In the genomic region with DNA sequence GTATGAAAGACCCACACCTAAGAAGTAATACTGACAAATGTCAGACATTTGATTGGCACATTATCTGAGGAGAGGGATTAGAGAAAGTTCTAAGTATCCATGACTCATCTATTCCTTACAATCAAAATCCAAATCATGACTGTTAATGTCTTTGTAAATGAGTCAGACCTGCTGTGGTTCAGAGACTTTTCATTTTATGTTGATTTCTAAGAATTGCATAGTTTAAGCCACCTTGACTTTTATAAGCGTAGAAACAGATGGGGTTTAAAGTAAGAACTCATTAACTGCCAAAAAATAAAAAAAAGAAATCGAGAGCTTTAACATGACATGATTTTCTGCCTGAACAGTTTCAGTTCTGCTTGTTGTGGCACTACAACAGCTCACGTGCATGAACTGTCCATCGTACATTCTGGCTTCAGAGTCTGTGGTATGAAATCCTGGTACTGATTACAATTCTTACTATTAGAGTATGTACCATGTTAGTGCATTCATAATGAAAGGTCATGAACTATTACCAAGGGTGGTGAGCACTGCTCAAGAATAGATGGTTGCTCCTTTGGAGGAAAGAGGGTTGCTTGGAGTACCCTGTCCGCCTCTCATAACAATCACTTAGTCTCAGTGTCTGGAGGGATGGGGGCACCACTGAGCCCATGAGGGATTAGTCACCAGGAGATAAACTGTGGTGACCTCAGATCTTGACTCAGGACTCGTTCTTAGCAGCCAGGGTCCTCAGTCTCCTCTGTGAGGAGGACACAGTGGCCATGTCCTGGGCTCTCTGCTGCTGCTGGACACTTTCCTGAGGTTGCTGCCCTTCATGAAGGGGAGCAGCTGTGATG, we compare ENCODE assay signal across 9 cellular contexts. TPM values are rescaled to one million over a fixed set of nuclear protein-coding genes. Genes with fewer than 3 reads are reported as not detected.
DNase-seq lines count a peak whose midpoint lies in the region; ATAC-seq and TF ChIP-seq lines count a peak whose summit lies in the region.
"Had no signal": no experiment of that assay in that cellular context is flagged by ENCODE, and none has a peak within 500 bp of the region (broad histone marks: within the 10 kb centered on the region; RNA-seq: fewer than 3 reads in every experiment).

No MANE protein-coding gene starts in this region.

- ATAC-seq in GM18511 (IDR thresholded peaks at IDR 0.05; ENCODE audit: unreplicated experiment) (peak; percentile 97), GM21825 (IDR thresholded peaks at IDR 0.05; ENCODE audit: unreplicated experiment) (peak; percentile 96)

- 78% methylated on average over 6 of the region's 6 CpGs for WGBS in hepatocyte (ENCODE audit: low lambda C conversion rate, missing lambda C conversion rate)

- H3K36me3 ChIP-seq in uterus (no peaks in the 10 kb centered on the region), hepatocyte (replicated peaks; ENCODE audit: insufficient read depth, low read depth) (no peaks in the 10 kb centered on the region)

- H3K4me2 ChIP-seq in hepatocyte, result no peak overlapping the region

- no peak for TF ChIP-seq POLR2A in uterus (IDR thresholded peaks at IDR 0.05)

- H3K79me2 ChIP-seq in hepatocyte, result no peaks in the 10 kb centered on the region

- TF ChIP-seq CTCF in cardiac fibroblast (IDR thresholded peaks at IDR 0.05; ENCODE audit: low read depth, low read length) (no peak), uterus (IDR thresholded peaks at IDR 0.05) (no peak), hepatocyte (IDR thresholded peaks at IDR 0.05; ENCODE audit: poor library complexity) (no peak)

- H3K9me2 ChIP-seq in hepatocyte (replicated peaks; ENCODE audit: insufficient read depth), result no peaks in the 10 kb centered on the region

- H3K4me1 ChIP-seq in uterus, result no peaks in the 10 kb centered on the region
- no peaks in the 10 kb centered on the region for H3K4me1 ChIP-seq in hepatocyte (ENCODE audit: insufficient read depth)

- H3K9me3 ChIP-seq in uterus, result no peaks in the 10 kb centered on the region
- no peaks in the 10 kb centered on the region for H3K9me3 ChIP-seq in hepatocyte (ENCODE audit: low read depth)

- H4K20me1 ChIP-seq in hepatocyte (ENCODE audit: insufficient read depth, poor library complexity, severe bottlenecking), result no peaks in the 10 kb centered on the region

- DNase-seq in LHCN-M2 (ENCODE audit: low read depth), result peak; percentile 78
- peak; percentile 15 to 66 for DNase-seq in cardiac fibroblast (ENCODE audit: low read depth in 2 of 2)
- no peak for DNase-seq in uterus
- no peak for DNase-seq in NCI-H510A (lab: John Stamatoyannopoulos, UW)
- DNase-seq in inferior parietal cortex (ENCODE audit: extremely low spot score), result no peak
- no peak for DNase-seq in hepatocyte (ENCODE audit: low spot score)

- no peak overlapping the region for H3K27ac ChIP-seq in uterus
- H3K27ac ChIP-seq in hepatocyte, result no peak overlapping the region

- H3K4me3 ChIP-seq in cardiac fibroblast (replicated peaks in 1 of 2; ENCODE audit: low read depth in 2 of 2, low read length in 2 of 2), result no peak overlapping the region
- H3K4me3 ChIP-seq in uterus, result no peak overlapping the region
- H3K4me3 ChIP-seq in hepatocyte, result no peak overlapping the region

- no peak overlapping the region for H2AFZ ChIP-seq in hepatocyte

- H3K27me3 ChIP-seq in uterus (no peaks in the 10 kb centered on the region), hepatocyte (no peaks in the 10 kb centered on the region)

- intact Hi-C loops in uterus (cut with DNase I; ENCODE audit: low total_unique reads), result no loop called here

RNA-seq across cellular contexts. Expression of gene ACSM6, which starts 42.2 kb away (rescaled TPM):
- total RNA-seq in LHCN-M2 (2014; rRNA removed) (not detected in 2 replicates), uterus (not detected), hepatocyte (not detected in 2 replicates)
- not detected for polyA plus RNA-seq in LHCN-M2 (2012)
- polyA plus RNA-seq in hepatocyte, result 0.10 TPM in 1 of 2 replicates, not detected in the other
- total RNA-seq: activated CD8-positive, alpha-beta memory T cell treated with anti-CD3 and anti-CD28 coated beads for 36 hours had no signal

RNA-seq across cellular contexts. Expression of gene PDLIM1, which starts 54.5 kb away (rescaled TPM):
- total RNA-seq in LHCN-M2 (2014; rRNA removed) (5.1 and 6.3 TPM in 2 replicates), uterus (100 to 1,000 TPM in 2 of 4 donors, 10 to 100 TPM in 2; 14.0 to 192 (median 86.7) TPM), hepatocyte (58.2 and 61.0 TPM in 2 replicates)
- polyA plus RNA-seq in LHCN-M2 (2012), result 167 TPM
- 176 TPM in 2 replicates for polyA plus RNA-seq in hepatocyte

Comparison
In these comparisons a context has a peak if more than half of its experiments do, and no peak if none do; other contexts are left out.
1. DNase-seq: peak in LHCN-M2 (single experiment) and cardiac fibroblast (2 of 2); none in uterus (0 of 2), NCI-H510A (single experiment), inferior parietal cortex (single experiment) and hepatocyte (single experiment).